In genomic region chrX:6851140-6851539, GRCh38 we compare ENCODE assay signal across 9 cellular contexts.
"Had no signal": no experiment of that assay in that cellular context is flagged by ENCODE, and none has a peak within 500 bp of the region (broad histone marks: within the 10 kb centered on the region; RNA-seq: fewer than 3 reads in every experiment).

No MANE protein-coding gene starts in this region.

- H3K9me3 ChIP-seq: HAP-1 had no signal

- H3K27ac Mint-ChIP-seq: HFFc6 had no signal

- H3K27ac ChIP-seq: GM23248, HL-60 had no signal

- H3K9ac ChIP-seq: GM23248 had no signal

- H3K9me3 Mint-ChIP-seq: HFFc6 had no signal

- H3K4me3 ChIP-seq: GM23248, HAP-1 had no signal

- FAIRE-seq: HepG2 had no signal

- H3K36me3 ChIP-seq: HAP-1 had no signal

- H3K4me3 Mint-ChIP-seq: HFFc6 had no signal

- DNase-seq: GM23248, GOT3, H7, HFFc6, KBM-7 had no signal

- H2AFZ ChIP-seq: GM23248 had no signal

- ATAC-seq: HCT116, HepG2 had no signal
